In the genomic region with DNA sequence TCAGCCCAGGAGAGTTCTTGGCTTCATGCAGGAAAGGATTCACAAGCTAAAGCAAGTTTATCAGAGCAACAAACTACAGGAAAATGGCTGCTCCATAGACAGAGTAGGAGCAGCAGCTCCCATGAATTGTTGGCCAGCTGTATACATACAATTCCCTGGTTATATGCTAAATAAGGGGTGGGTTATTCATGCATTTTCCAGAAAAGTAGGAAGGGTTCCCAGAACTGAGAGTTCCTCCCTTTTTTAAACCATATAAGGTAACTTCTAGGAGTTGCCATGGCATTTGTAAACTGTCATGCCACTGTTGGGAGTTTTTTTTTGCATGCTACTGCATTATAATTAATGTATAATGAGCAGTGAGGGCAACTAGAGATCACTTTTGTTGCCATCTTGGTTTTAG, we compare ENCODE assay signal across 21 cellular contexts.
"Had no signal": no experiment of that assay in that cellular context is flagged by ENCODE, and none has a peak within 500 bp of the region (broad histone marks: within the 10 kb centered on the region; RNA-seq: fewer than 3 reads in every experiment).

No MANE protein-coding gene starts in this region.

- H3K4me2 ChIP-seq: SK-N-SH had no signal

- DNase-seq: activated CD4-positive, alpha-beta T cell treated with anti-CD3 and anti-CD28 coated beads for 48 hours; activated CD4-positive, alpha-beta T cell treated with anti-CD3 and anti-CD28 coated beads, Interleukin-2, amount 50 U/mL, for 4 hours; activated CD4-positive, CD25-positive, alpha-beta regulatory T cell treated with anti-CD3 and anti-CD28 coated beads, Interleukin-2, amount 50 U/mL, for 72 hours; activated CD8-positive, alpha-beta memory T cell treated with anti-CD3 and anti-CD28 coated beads, Interleukin-2, amount 50 U/mL, for 48 hours; activated CD8-positive, alpha-beta T cell treated with anti-CD3 and anti-CD28 coated beads, Interleukin-2, amount 10 ng/mL, durations not matched to agents 7 days and 5 days; activated naive CD4-positive, alpha-beta T cell treated with anti-CD3 and anti-CD28 coated beads, Interleukin-2, amount 50 U/mL, for 16 hours; activated naive CD8-positive, alpha-beta T cell treated with anti-CD3 and anti-CD28 coated beads, Interleukin-2, amount 10 ng/mL, durations not matched to agents 7 days and 5 days; activated T-cell treated with anti-CD3 and anti-CD28 coated beads, Interleukin-2, amount 50 U/mL, for 1 hour; aorta; central memory CD4-positive, alpha-beta T cell; NCI-H1092 treated with DMSO at 0.1 percent for 48 hours; NCI-H1417 treated with DMSO at 0.1 percent for 48 hours; NCI-H187; NCI-H2081; NCI-H510A treated with DMSO at 0.1 percent for 48 hours; NCI-H69; Right ventricle myocardium superior; SJCRH30; SK-N-SH; T-helper 1 cell had no signal

- H3K36me3 Mint-ChIP-seq: WTC11 had no signal

- H3K27ac Mint-ChIP-seq: activated CD8-positive, alpha-beta T cell treated with anti-CD3 and anti-CD28 coated beads, Interleukin-2, amount 10 ng/mL, durations not matched to agents 7 days and 5 days; activated naive CD8-positive, alpha-beta T cell treated with anti-CD3 and anti-CD28 coated beads, Interleukin-2, amount 10 ng/mL, durations not matched to agents 7 days and 5 days; WTC11 had no signal

- H3K4me3 Mint-ChIP-seq: activated CD8-positive, alpha-beta T cell treated with anti-CD3 and anti-CD28 coated beads, Interleukin-2, amount 10 ng/mL, durations not matched to agents 7 days and 5 days; activated naive CD8-positive, alpha-beta T cell treated with anti-CD3 and anti-CD28 coated beads, Interleukin-2, amount 10 ng/mL, durations not matched to agents 7 days and 5 days; WTC11 had no signal

- H3K9me2 ChIP-seq: SK-N-SH had no signal

- H3K27me3 ChIP-seq: SJCRH30 had no signal

- H3K4me3 ChIP-seq: SJCRH30 had no signal

- H3K27me3 Mint-ChIP-seq: activated naive CD8-positive, alpha-beta T cell treated with anti-CD3 and anti-CD28 coated beads, Interleukin-2, amount 10 ng/mL, durations not matched to agents 7 days and 5 days had no signal

- H3K9me3 Mint-ChIP-seq: activated naive CD8-positive, alpha-beta T cell treated with anti-CD3 and anti-CD28 coated beads, Interleukin-2, amount 10 ng/mL, durations not matched to agents 7 days and 5 days; WTC11 had no signal

- H3K9ac ChIP-seq: SK-N-SH had no signal

- H3K36me3 ChIP-seq: SJCRH30 had no signal

- H3K9me3 ChIP-seq: SJCRH30, SK-N-SH had no signal

- H3K4me1 ChIP-seq: SJCRH30 had no signal
